ENCODE assay signal across 6 cellular contexts in the genomic region with DNA sequence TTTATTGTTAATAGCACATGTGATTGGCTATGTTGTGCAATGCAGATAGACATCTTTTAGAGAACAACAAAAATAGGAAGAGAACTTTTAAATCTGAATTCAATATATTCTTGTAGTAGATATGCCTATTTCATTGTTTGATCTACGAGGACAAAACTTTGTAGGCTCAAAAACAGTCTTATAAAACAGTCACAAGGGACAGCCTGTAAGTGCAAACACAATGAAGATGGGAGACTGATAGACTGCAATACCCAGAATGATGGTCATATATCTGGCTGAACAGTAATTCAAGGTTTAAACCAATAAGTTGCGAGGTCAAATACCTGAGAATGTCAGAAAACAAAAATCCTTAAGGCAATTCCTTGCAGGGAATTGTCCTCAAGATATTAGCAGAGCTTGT.
"Had no signal": no experiment of that assay in that cellular context is flagged by ENCODE, and none has a peak within 500 bp of the region (broad histone marks: within the 10 kb centered on the region; RNA-seq: fewer than 3 reads in every experiment).

No MANE protein-coding gene starts in this region.

- ATAC-seq: K562 had no signal

- H3K4me3 ChIP-seq: K562 had no signal

- DNase-seq: GOT3, H9, HCEC 1CT, IMR-90, KG1 had no signal
